22 cellular contexts compared by ENCODE assay signal in the genomic region with DNA sequence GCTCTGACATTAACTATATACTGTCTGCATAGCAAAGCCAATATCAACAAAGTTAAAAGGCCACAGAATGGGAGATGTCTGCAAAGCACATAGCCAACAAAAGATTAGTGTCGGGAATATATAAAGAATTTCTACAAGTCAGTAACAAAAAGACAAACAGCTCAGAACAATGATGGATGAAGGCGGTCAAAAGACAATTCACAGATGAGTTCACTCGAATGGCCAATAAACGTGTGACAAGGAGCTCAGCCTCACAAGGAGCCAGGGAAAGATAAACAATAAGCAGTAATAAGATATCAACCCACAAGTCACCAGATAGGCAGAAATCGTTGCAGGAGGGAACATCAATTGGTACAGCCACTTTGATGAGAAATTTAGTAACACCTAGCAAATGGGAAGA.
"Had no signal": no experiment of that assay in that cellular context is flagged by ENCODE, and none has a peak within 500 bp of the region (broad histone marks: within the 10 kb centered on the region; RNA-seq: fewer than 3 reads in every experiment).

No MANE protein-coding gene starts in this region.

- DNase-seq: Kasumi-1, MV-4-11, NCI-H1048, NCI-H1105, NCI-H1436 treated with DMSO at 0.1 percent for 48 hours, NCI-H1694, NCI-H1930, NCI-H2081 treated with DMSO at 0.1 percent for 48 hours, NCI-H2227 treated with DMSO at 0.1 percent for 48 hours, NCI-H524, NCI-H526 treated with DMSO at 0.1 percent for 48 hours, NCI-H774, PC-3, SHP77 treated with DMSO at 0.1 percent for 48 hours, SJCRH30 had no signal

- FAIRE-seq: HTR-8/SVneo, K562 had no signal

- H3K9me3 ChIP-seq: SJCRH30 had no signal

- H3K4me3 ChIP-seq: K562, SJCRH30 had no signal

- H3K4me2 ChIP-seq: KMS-11 had no signal

- H3K9ac ChIP-seq: KMS-11 had no signal

- H3K36me3 ChIP-seq: SJCRH30 had no signal

- ATAC-seq: K562, Panc1, PC-3, Right ventricle myocardium inferior, SK-N-SH treated with all-trans-retinoic acid at 6 μM for 48 hours had no signal

- H3K27me3 ChIP-seq: SJCRH30 had no signal

- H3K27ac ChIP-seq: HL-60, KMS-11, SJCRH30 had no signal
